Comparison of ENCODE assay signal across 16 cellular contexts in genomic region chr6:18226451-18226850, GRCh38. TPM values are rescaled to one million over a fixed set of nuclear protein-coding genes. Genes with fewer than 3 reads are reported as not detected.
A peak's percentile ranks its signal among the peaks of the same experiment; 100 is the strongest.
DNase-seq lines count a peak whose midpoint lies in the region; ATAC-seq and TF ChIP-seq lines count a peak whose summit lies in the region.
"Had no signal": no experiment of that assay in that cellular context is flagged by ENCODE, and none has a peak within 500 bp of the region (broad histone marks: within the 10 kb centered on the region; RNA-seq: fewer than 3 reads in every experiment).

No MANE protein-coding gene starts in this region.

- BruUV-seq in PC-9 (replicated peaks; lab: Mats Ljungman, UMichigan): no TSS peak

- no peak overlapping the region for H2AFZ ChIP-seq in PC-9

- no peak for ATAC-seq in GM18519 (IDR thresholded peaks at IDR 0.05; ENCODE audit: low FRiP score, unreplicated experiment)
- ATAC-seq in naive thymus-derived CD4-positive, alpha-beta T cell: no peak

- H3K9me3 ChIP-seq in AG04450 (ENCODE audit: control insufficient read depth, insufficient read depth, low read length) (peaks cover 8% of the 10 kb centered on the region), PC-9 (ENCODE audit: insufficient read depth, low read depth) (no peaks in the 10 kb centered on the region)
- no peaks in the 10 kb centered on the region for H3K9me3 ChIP-seq in naive thymus-derived CD4-positive, alpha-beta T cell (ENCODE audit: control insufficient read depth in 2 of 3, low read length in 3 of 3)

- peak; percentile 27 for DNase-seq in AG04450 (ENCODE audit: low read depth, low spot score)
- DNase-seq in GM04503 (ENCODE audit: low read depth): peak; percentile 71
- DNase-seq in amniotic epithelial cell (ENCODE audit: low read depth): peak; percentile 81
- no peak for DNase-seq in glutamatergic neuron
- DNase-seq in cerebellar cortex (ENCODE audit: low spot score): no peak
- DNase-seq in naive thymus-derived CD4-positive, alpha-beta T cell: no peak
- DNase-seq in PC-9: no peak
- DNase-seq: cerebellar nuclear complex; NCI-H1092; NCI-H446; stimulated activated CD4-positive, alpha-beta T cell treated with anti-CD3 and anti-CD28 coated beads, Interleukin-4, amount 100 ng/mL, for 24 hours; stimulated activated naive CD4-positive, alpha-beta T cell treated with Interleukin-2 at 50 U/mL for 16 hours had no signal

- H3K36me3 ChIP-seq in naive thymus-derived CD4-positive, alpha-beta T cell (ENCODE audit: control insufficient read depth in 2 of 3, insufficient read depth in 3 of 3, low read length in 3 of 3): peaks cover 3 to 37% (median 11%) of the 10 kb centered on the region in 3 experiments
- H3K36me3 ChIP-seq in PC-9 (ENCODE audit: low read depth): peaks cover 29% of the 10 kb centered on the region

- H3F3A ChIP-seq in PC-9 (ENCODE audit: insufficient read depth, low read depth): peaks cover 44% of the 10 kb centered on the region

- H3K36me3 Mint-ChIP-seq in glutamatergic neuron (ENCODE audit: unreplicated experiment): peaks cover 29% of the 10 kb centered on the region
- H3K36me3 Mint-ChIP-seq in naive thymus-derived CD4-positive, alpha-beta T cell: peaks cover 31 to 71% (median 46%) of the 10 kb centered on the region in 5 donors

- no peaks in the 10 kb centered on the region for H4K20me1 ChIP-seq in PC-9 (ENCODE audit: insufficient read depth)

- intact Hi-C loops in naive thymus-derived CD4-positive, alpha-beta T cell (cut with micrococcal nuclease): no loop called here
- intact Hi-C loops in PC-9 (cut with micrococcal nuclease; ENCODE audit: unreplicated experiment): no loop called here

- no peaks in the 10 kb centered on the region for H3K4me1 ChIP-seq in naive thymus-derived CD4-positive, alpha-beta T cell (ENCODE audit: control insufficient read depth in 2 of 2, insufficient read depth in 2 of 2, low read length in 2 of 2)
- H3K4me1 ChIP-seq in PC-9 (replicated peaks; ENCODE audit: insufficient read depth): no peaks in the 10 kb centered on the region
- H3K4me1 ChIP-seq: esophagus muscularis mucosa had no signal

- TF ChIP-seq CTCF in AG04450 (IDR thresholded peaks at IDR 0.05; ENCODE audit: low read depth, low read length) (no peak), glutamatergic neuron (IDR thresholded peaks at IDR 0.05; ENCODE audit: partially characterized antibody, unreplicated experiment) (no peak), PC-9 (conservative IDR thresholded peaks at IDR 0.05) (no peak)

- H3K4me3 Mint-ChIP-seq in glutamatergic neuron (ENCODE audit: unreplicated experiment): peak overlapping the region; percentile 6
- H3K4me3 Mint-ChIP-seq in naive thymus-derived CD4-positive, alpha-beta T cell: no peak overlapping the region
- H3K4me3 Mint-ChIP-seq: B cell; T-helper 1 cell treated with Interleukin-12 subunit alpha and Interleukin-12 subunit beta and Interleukin-4 antibody, amounts not matched to agents 30 μg/mL and 1 μg/mL, for 36 hours had no signal

- no peaks in the 10 kb centered on the region for H3K4me1 Mint-ChIP-seq in glutamatergic neuron (ENCODE audit: low read depth, unreplicated experiment)
- H3K4me1 Mint-ChIP-seq in naive thymus-derived CD4-positive, alpha-beta T cell: peaks cover 0 to 17% (median 6%) of the 10 kb centered on the region in 7 donors
- H3K4me1 Mint-ChIP-seq: B cell had no signal

- peaks cover 14% of the 10 kb centered on the region for H3K9me3 Mint-ChIP-seq in glutamatergic neuron (ENCODE audit: unreplicated experiment)
- peaks cover 0 to 23% (median 16%) of the 10 kb centered on the region in 11 donors for H3K9me3 Mint-ChIP-seq in naive thymus-derived CD4-positive, alpha-beta T cell

- peaks cover 8% of the 10 kb centered on the region; the same call in 1 of the 2 replicates for H3K79me2 ChIP-seq in PC-9 (ENCODE audit: low read depth)

- no peaks in the 10 kb centered on the region for H3K27me3 Mint-ChIP-seq in glutamatergic neuron (ENCODE audit: unreplicated experiment)
- no peaks in the 10 kb centered on the region for H3K27me3 Mint-ChIP-seq in naive thymus-derived CD4-positive, alpha-beta T cell
- H3K27me3 Mint-ChIP-seq: B cell had no signal

- H3K9me2 ChIP-seq in PC-9 (ENCODE audit: insufficient read depth): no peaks in the 10 kb centered on the region

- H3K27me3 ChIP-seq in AG04450 (ENCODE audit: control insufficient read depth, insufficient read depth, low read length) (no peaks in the 10 kb centered on the region), PC-9 (ENCODE audit: insufficient read depth, low read depth) (no peaks in the 10 kb centered on the region)
- no peaks in the 10 kb centered on the region for H3K27me3 ChIP-seq in naive thymus-derived CD4-positive, alpha-beta T cell (ENCODE audit: control insufficient read depth in 2 of 2, insufficient read depth in 2 of 2, low read length in 2 of 2)
- H3K27me3 ChIP-seq: esophagus muscularis mucosa had no signal

- CTCF ChIA-PET in AG04450 (lab: Charles Lee) (no interaction called here), PC-9 (lab: Charles Lee) (no interaction called here)
- CTCF ChIA-PET in naive thymus-derived CD4-positive, alpha-beta T cell (lab: Charles Lee): no interaction called here

- H3K4me3 ChIP-seq in AG04450 (ENCODE audit: low read depth, low read length) (no peak overlapping the region), PC-9 (no peak overlapping the region)
- H3K4me3 ChIP-seq in naive thymus-derived CD4-positive, alpha-beta T cell (ENCODE audit: low read length): no peak overlapping the region
- H3K4me3 ChIP-seq: esophagus muscularis mucosa had no signal

- POLR2A ChIA-PET in AG04450 (lab: Yijun Ruan, JAX): no interaction called here
- POLR2A ChIA-PET in naive thymus-derived CD4-positive, alpha-beta T cell (lab: Charles Lee): no interaction called here
- POLR2A ChIA-PET in PC-9 (lab: Charles Lee; ENCODE audit: unreplicated experiment): no interaction called here

- H3K27ac ChIP-seq in AG04450 (ENCODE audit: low read depth, low read length): peak overlapping the region; percentile 32
- H3K27ac ChIP-seq in naive thymus-derived CD4-positive, alpha-beta T cell (ENCODE audit: low read depth, low read length): no peak overlapping the region
- H3K27ac ChIP-seq in PC-9: no peak overlapping the region
- H3K27ac ChIP-seq: esophagus muscularis mucosa had no signal

- H3K27ac Mint-ChIP-seq in glutamatergic neuron (ENCODE audit: unreplicated experiment): no peak overlapping the region
- H3K27ac Mint-ChIP-seq in naive thymus-derived CD4-positive, alpha-beta T cell: peak overlapping the region in 3 of 9 donors; percentile 18 to 49 (median 43)
- H3K27ac Mint-ChIP-seq: T-helper 1 cell treated with Interleukin-12 subunit alpha and Interleukin-12 subunit beta and Interleukin-4 antibody, amounts not matched to agents 30 μg/mL and 1 μg/mL, for 36 hours had no signal

- no peak overlapping the region for H3K4me2 ChIP-seq in PC-9

RNA-seq across cellular contexts. Expression of gene DEK, which starts 37.9 kb away (rescaled TPM):
- polyA plus RNA-seq in AG04450 (2011; rRNA removed): 39.1 and 68.1 TPM in 2 replicates
- polyA minus RNA-seq in AG04450 (2011; rRNA and poly(A)+ RNA removed): 6.3 and 18.7 TPM in 2 replicates
- total RNA-seq in glutamatergic neuron (ENCODE audit: unreplicated experiment): 33.8 TPM
- total RNA-seq in naive thymus-derived CD4-positive, alpha-beta T cell: 100 to 1,000 TPM in 3 of 5 experiments, 10 to 100 TPM in 2; 49.6 to 174 (median 101) TPM
- polyA plus RNA-seq in naive thymus-derived CD4-positive, alpha-beta T cell: 10 to 100 TPM; 41.6 to 51.6 TPM
- 192 and 260 TPM in 2 replicates for total RNA-seq in PC-9 (2021)

Comparison
In these comparisons a context has a peak if more than half of its experiments do, and no peak if none do; other contexts are left out.
1. DNase-seq: peak in AG04450 (single experiment), GM04503 (single experiment) and amniotic epithelial cell (single experiment); none in glutamatergic neuron (single experiment), cerebellar cortex (single experiment), naive thymus-derived CD4-positive, alpha-beta T cell (0 of 9) and PC-9 (0 of 2).